Comparison of ENCODE assay signal across 8 cellular contexts in the genomic region with DNA sequence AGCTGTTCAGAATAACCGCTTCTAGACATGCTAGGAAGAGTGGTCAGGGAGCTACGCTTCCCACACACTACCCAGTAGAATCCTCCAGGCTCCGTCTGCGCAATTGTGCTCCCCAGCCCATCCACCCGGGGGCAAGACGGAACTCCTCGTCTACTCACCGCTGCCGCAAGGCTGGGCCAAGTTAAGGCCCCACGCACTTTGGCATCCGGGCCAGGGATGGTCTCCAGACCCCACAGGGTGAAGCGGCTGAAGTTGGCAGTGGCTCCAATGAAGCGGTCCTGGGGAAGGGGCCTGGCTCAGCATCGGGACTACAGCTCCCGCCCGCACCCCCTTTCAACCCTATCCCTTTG. TPM values are rescaled to one million over a fixed set of nuclear protein-coding genes. Genes with fewer than 3 reads are reported as not detected.
A peak's percentile ranks its signal among the peaks of the same experiment; 100 is the strongest.
DNase-seq lines count a peak whose midpoint lies in the region; ATAC-seq, FAIRE-seq and TF ChIP-seq lines count a peak whose summit lies in the region.

No MANE protein-coding gene starts in this region.

- intact Hi-C loops in body of pancreas (cut with DNase I): loop anchor here (5.0 kb wide), 1 partner anchor 102 kb away; no protein-coding TSS in a partner anchor

- WGBS in body of pancreas, 2 donors: 7 to 9% methylated on average over 11 to 16 of the region's 16 CpGs

- H2AFZ ChIP-seq in keratinocyte (ENCODE audit: control insufficient read depth, low read length): no peak overlapping the region

- H3K27me3 Mint-ChIP-seq in stimulated activated naive B cell treated with anti-CD40 and anti-IgM and Interleukin-4, amounts not matched to agents 10 μg/mL and 1 μg/mL and 100 μg/mL, for 72 hours: no peaks in the 10 kb centered on the region

- DNase-seq in ELR (ENCODE audit: low read depth): peak; percentile 71
- DNase-seq in NOMO-1 treated with DMSO at 0.1 percent for 48 hours (lab: John Stamatoyannopoulos, UW; ENCODE audit: unreplicated experiment): peak; percentile 34
- DNase-seq in body of pancreas: no peak
- no peak for DNase-seq in keratinocyte (ENCODE audit: low read depth, low spot score)
- DNase-seq in stimulated activated naive B cell treated with anti-CD40 and anti-IgM and Interleukin-4, amounts not matched to agents 10 μg/mL and 1 μg/mL and 100 μg/mL, for 72 hours: no peak
- no peak for DNase-seq in DMS153 (lab: John Stamatoyannopoulos, UW)
- no peak for DNase-seq in GM20000 (ENCODE audit: low spot score)

- H3K9me3 ChIP-seq in body of pancreas (no peaks in the 10 kb centered on the region), keratinocyte (ENCODE audit: control insufficient read depth, low read depth, low read length) (no peaks in the 10 kb centered on the region)

- peak overlapping the region; percentile 80 for H3K9ac ChIP-seq in keratinocyte (ENCODE audit: control insufficient read depth, extremely low read depth, insufficient read depth, low read length)

- H3K4me3 ChIP-seq in body of pancreas (peak overlapping the region; percentile 69 to 82), keratinocyte (ENCODE audit: control insufficient read depth in 2 of 3, extremely low read depth in 1 of 3, insufficient read depth in 2 of 3, low read depth in 1 of 3, low read length in 3 of 3) (peak overlapping the region; percentile 67 to 84 (median 80))

- H4K20me1 ChIP-seq in keratinocyte (ENCODE audit: control insufficient read depth, extremely low read depth, insufficient read depth, low read length): peaks cover 4% of the 10 kb centered on the region

- H3K9me3 Mint-ChIP-seq in stimulated activated naive B cell treated with anti-CD40 and anti-IgM and Interleukin-4, amounts not matched to agents 10 μg/mL and 1 μg/mL and 100 μg/mL, for 72 hours: no peaks in the 10 kb centered on the region

- peaks cover 26 to 41% of the 10 kb centered on the region in 2 donors for H3K36me3 Mint-ChIP-seq in stimulated activated naive B cell treated with anti-CD40 and anti-IgM and Interleukin-4, amounts not matched to agents 10 μg/mL and 1 μg/mL and 100 μg/mL, for 72 hours

- H3K9me1 ChIP-seq in keratinocyte (ENCODE audit: control insufficient read depth, extremely low read depth, insufficient read depth, low read length): no peaks in the 10 kb centered on the region

- ATAC-seq in HG02571 (IDR thresholded peaks at IDR 0.05; ENCODE audit: unreplicated experiment) (peak; percentile 22), body of pancreas (no peak)
- ATAC-seq in stimulated activated naive B cell treated with anti-CD40 and anti-IgM and Interleukin-4, amounts not matched to agents 10 μg/mL and 1 μg/mL and 100 μg/mL, for 72 hours (replicated peaks): peak; percentile 33 to 35

- peak overlapping the region; percentile 69 to 90 (median 73) for H3K27ac ChIP-seq in body of pancreas
- peak overlapping the region; percentile 39 for H3K27ac ChIP-seq in keratinocyte (ENCODE audit: control insufficient read depth, insufficient read depth, low read length)

- peaks cover 22% of the 10 kb centered on the region for H3K4me1 ChIP-seq in body of pancreas
- H3K4me1 ChIP-seq in keratinocyte (ENCODE audit: control insufficient read depth, extremely low read depth, insufficient read depth, low read length): peaks cover 11% of the 10 kb centered on the region

- peak overlapping the region; percentile 98 to 100 for H3K4me3 Mint-ChIP-seq in stimulated activated naive B cell treated with anti-CD40 and anti-IgM and Interleukin-4, amounts not matched to agents 10 μg/mL and 1 μg/mL and 100 μg/mL, for 72 hours

- dilution Hi-C loops in keratinocyte (cut with MboI; ENCODE audit: extremely low pct_ligation_motif_present, low sequenced_read_pairs): no loop called here

- no peak for TF ChIP-seq POLR2A in body of pancreas (IDR thresholded peaks at IDR 0.05)

- H3K79me2 ChIP-seq in keratinocyte (ENCODE audit: control insufficient read depth, insufficient read depth, low read length): peaks cover 25% of the 10 kb centered on the region

- peaks cover 32 to 40% of the 10 kb centered on the region in 2 donors for H3K4me1 Mint-ChIP-seq in stimulated activated naive B cell treated with anti-CD40 and anti-IgM and Interleukin-4, amounts not matched to agents 10 μg/mL and 1 μg/mL and 100 μg/mL, for 72 hours

- peak overlapping the region; percentile 97 for H3K27ac Mint-ChIP-seq in stimulated activated naive B cell treated with anti-CD40 and anti-IgM and Interleukin-4, amounts not matched to agents 10 μg/mL and 1 μg/mL and 100 μg/mL, for 72 hours

- H3K27me3 ChIP-seq in body of pancreas: no peaks in the 10 kb centered on the region
- no peaks in the 10 kb centered on the region for H3K27me3 ChIP-seq in keratinocyte (ENCODE audit: control insufficient read depth, extremely low read depth, insufficient read depth, low read length)

- H3K36me3 ChIP-seq in body of pancreas (replicated peaks in 1 of 2; ENCODE audit: insufficient read depth in 1 of 2, low read depth in 2 of 2): peaks cover 0 to 22% of the 10 kb centered on the region in 2 donors
- peaks cover 21 to 34% of the 10 kb centered on the region in 2 experiments for H3K36me3 ChIP-seq in keratinocyte (ENCODE audit: control insufficient read depth in 2 of 2, extremely low read depth in 1 of 2, insufficient read depth in 2 of 2, low read length in 2 of 2)

- no peak for FAIRE-seq in keratinocyte (lab: Jason Lieb, UNC)

- peak overlapping the region; percentile 96 for H3K4me2 ChIP-seq in keratinocyte (ENCODE audit: control insufficient read depth, extremely low read depth, insufficient read depth, low read depth, low read length)

- TF ChIP-seq CTCF in body of pancreas (IDR thresholded peaks at IDR 0.05) (no peak), keratinocyte (optimal IDR thresholded peaks at IDR 0.05 in 1 of 3, IDR thresholded peaks at IDR 0.05 in 1 of 3, conservative IDR thresholded peaks at IDR 0.05 in 1 of 3; ENCODE audit: extremely low read depth in 1 of 3, insufficient read depth in 2 of 3, low read length in 3 of 3) (no peak), GM20000 (IDR thresholded peaks at IDR 0.05; ENCODE audit: extremely low read depth, missing control alignments) (no peak)

RNA-seq across cellular contexts. Expression of a gene that starts 0.7 kb away (rescaled TPM):
- total RNA-seq in body of pancreas: 100 to 1,000 TPM in 1 of 2 donors, 10 to 100 TPM in 1; 45.4 to 112 TPM
- polyA plus RNA-seq in keratinocyte: 16.0 to 20.6 TPM (median 18.5 TPM) in 3 replicates
- polyA plus RNA-seq in keratinocyte (2011; ENCODE audit: low read depth): 11.1 TPM
- polyA plus RNA-seq in keratinocyte (2011; cell fraction: cytosol; rRNA removed): 7.5 and 17.5 TPM in 2 replicates
- 17.2 and 19.6 TPM in 2 replicates for polyA plus RNA-seq in keratinocyte (2011; cell fraction: nucleus; rRNA removed)
- 11.6 and 28.0 TPM in 2 replicates for polyA plus RNA-seq in keratinocyte (2012; ENCODE audit: low replicate concordance)
- polyA minus RNA-seq in keratinocyte: 4.7 to 7.3 TPM (median 5.1 TPM) in 3 replicates
- 26.1 TPM for polyA minus RNA-seq in keratinocyte (2011; cell fraction: cytosol; rRNA and poly(A)+ RNA removed)
- polyA minus RNA-seq in keratinocyte (2011; cell fraction: nucleus; rRNA and poly(A)+ RNA removed): 3.3 and 4.0 TPM in 2 replicates

RNA-seq across cellular contexts. Expression of a gene that starts 7.8 kb away (rescaled TPM):
- 10 to 100 TPM; 38.9 to 45.5 TPM for total RNA-seq in body of pancreas
- polyA plus RNA-seq in keratinocyte: 26.8 to 32.1 TPM (median 30.3 TPM) in 3 replicates
- polyA plus RNA-seq in keratinocyte (2011; ENCODE audit: low read depth): 34.6 TPM
- polyA plus RNA-seq in keratinocyte (2011; cell fraction: cytosol; rRNA removed): 17.6 and 18.7 TPM in 2 replicates
- 32.8 and 40.2 TPM in 2 replicates for polyA plus RNA-seq in keratinocyte (2011; cell fraction: nucleus; rRNA removed)
- polyA plus RNA-seq in keratinocyte (2012; ENCODE audit: low replicate concordance): 24.4 and 31.3 TPM in 2 replicates
- polyA minus RNA-seq in keratinocyte: 23.0 to 33.9 TPM (median 31.5 TPM) in 3 replicates
- polyA minus RNA-seq in keratinocyte (2011; cell fraction: cytosol; rRNA and poly(A)+ RNA removed): 34.3 TPM
- polyA minus RNA-seq in keratinocyte (2011; cell fraction: nucleus; rRNA and poly(A)+ RNA removed): 25.5 and 25.6 TPM in 2 replicates

RNA-seq across cellular contexts. Expression of a gene that starts 57.1 kb away (rescaled TPM):
- 10 to 100 TPM; 27.5 to 45.8 TPM for total RNA-seq in body of pancreas
- polyA plus RNA-seq in keratinocyte: 20.4 to 49.4 TPM (median 23.5 TPM) in 3 replicates
- 32.8 TPM for polyA plus RNA-seq in keratinocyte (2011; ENCODE audit: low read depth)
- polyA plus RNA-seq in keratinocyte (2011; cell fraction: cytosol; rRNA removed): 29.6 and 40.9 TPM in 2 replicates
- 53.6 and 57.6 TPM in 2 replicates for polyA plus RNA-seq in keratinocyte (2011; cell fraction: nucleus; rRNA removed)
- polyA plus RNA-seq in keratinocyte (2012; ENCODE audit: low replicate concordance): 55.0 and 57.5 TPM in 2 replicates
- polyA minus RNA-seq in keratinocyte: 25.4 to 159 TPM (median 34.4 TPM) in 3 replicates
- 29.5 TPM for polyA minus RNA-seq in keratinocyte (2011; cell fraction: cytosol; rRNA and poly(A)+ RNA removed)
- polyA minus RNA-seq in keratinocyte (2011; cell fraction: nucleus; rRNA and poly(A)+ RNA removed): 19.3 and 22.6 TPM in 2 replicates

Comparison
In these comparisons a context has a peak if more than half of its experiments do, and no peak if none do; other contexts are left out.
1. DNase-seq: peak in ELR (single experiment) and NOMO-1 treated with DMSO at 0.1 percent for 48 hours (single experiment); none in body of pancreas (0 of 4), keratinocyte (single experiment), stimulated activated naive B cell treated with anti-CD40 and anti-IgM and Interleukin-4, amounts not matched to agents 10 μg/mL and 1 μg/mL and 100 μg/mL, for 72 hours (single experiment), DMS153 (single experiment) and GM20000 (single experiment).